19 cellular contexts compared by ENCODE assay signal in the genomic region with DNA sequence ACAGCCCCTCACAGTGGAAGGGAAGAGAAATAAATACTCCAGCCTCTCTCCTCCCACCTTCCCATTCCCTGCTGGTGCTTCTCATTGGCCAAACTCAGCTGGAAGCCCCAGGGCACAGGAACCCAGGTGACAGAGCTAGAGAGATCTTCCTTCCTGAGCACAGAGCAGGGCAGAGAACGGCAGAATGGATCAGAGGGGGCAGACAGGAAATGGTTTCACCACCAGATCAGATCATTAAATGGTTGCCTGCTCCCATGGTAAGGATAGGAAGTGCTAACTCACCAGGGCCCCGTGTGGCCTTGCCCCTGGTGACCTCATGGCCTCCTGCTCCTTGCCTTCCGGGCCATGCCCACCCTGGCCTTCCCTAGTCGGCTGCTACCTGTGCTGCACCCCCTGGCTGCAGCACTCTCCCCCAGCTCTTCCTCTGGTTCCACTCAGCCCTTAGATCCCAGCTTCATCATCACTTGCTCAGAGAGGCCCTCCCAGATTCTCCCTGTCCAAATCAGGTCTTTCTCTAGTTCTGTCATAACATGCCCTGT.
DNase-seq lines count a peak whose midpoint lies in the region; ATAC-seq and TF ChIP-seq lines count a peak whose summit lies in the region.
"Had no signal": no experiment of that assay in that cellular context is flagged by ENCODE, and none has a peak within 500 bp of the region (broad histone marks: within the 10 kb centered on the region; RNA-seq: fewer than 3 reads in every experiment).

No MANE protein-coding gene starts in this region.

- TF ChIP-seq CTCF in Loucy (conservative IDR thresholded peaks at IDR 0.05; ENCODE audit: low read length): peak; percentile 17; the same call in 1 of the 2 replicates

- H3K36me3 ChIP-seq in Loucy (ENCODE audit: insufficient read depth, low read length): peaks cover 23% of the 10 kb centered on the region; the same call in 1 of the 2 replicates

- H3K4me3 Mint-ChIP-seq in activated naive CD8-positive, alpha-beta T cell treated with anti-CD3 and anti-CD28 coated beads for 36 hours: no peak overlapping the region
- H3K4me3 Mint-ChIP-seq in naive B cell: peak overlapping the region in 1 of 8 donors; percentile 58
- H3K4me3 Mint-ChIP-seq: type B pancreatic cell had no signal

- peaks cover 8% of the 10 kb centered on the region for H3K4me1 Mint-ChIP-seq in activated naive CD8-positive, alpha-beta T cell treated with anti-CD3 and anti-CD28 coated beads for 36 hours
- H3K4me1 Mint-ChIP-seq in naive B cell: peaks cover 13 to 31% (median 21%) of the 10 kb centered on the region in 3 donors

- H3K9me3 ChIP-seq in Loucy (ENCODE audit: insufficient read depth, low read depth, low read length): no peaks in the 10 kb centered on the region
- H3K9me3 ChIP-seq: psoas muscle had no signal

- H3K9ac ChIP-seq in Loucy (ENCODE audit: low read depth, low read length, poor library complexity, severe bottlenecking): peak overlapping the region; percentile 70
- H3K9ac ChIP-seq: KMS-11 had no signal

- H3K27me3 Mint-ChIP-seq in activated naive CD8-positive, alpha-beta T cell treated with anti-CD3 and anti-CD28 coated beads for 36 hours: no peaks in the 10 kb centered on the region
- H3K27me3 Mint-ChIP-seq in naive B cell: no peaks in the 10 kb centered on the region
- H3K27me3 Mint-ChIP-seq: type B pancreatic cell had no signal

- DNase-seq in EH (ENCODE audit: low read depth): peak; percentile 6
- no peak for DNase-seq in activated naive CD8-positive, alpha-beta T cell treated with anti-CD3 and anti-CD28 coated beads for 36 hours
- DNase-seq in naive B cell: no peak
- DNase-seq in NAMALWA (ENCODE audit: low spot score): no peak
- DNase-seq in OCI-M2 (lab: John Stamatoyannopoulos, UW; ENCODE audit: unreplicated experiment): no peak
- DNase-seq: activated T-cell treated with anti-CD3 and anti-CD28 coated beads, Interleukin-2, amount 50 U/mL, for 48 hours; aorta; C1 segment of cervical spinal cord; left ventricle myocardium superior; NCI-H1436 treated with DMSO at 0.1 percent for 48 hours; NCI-H2227 treated with DMSO at 0.1 percent for 48 hours; psoas muscle; stimulated activated naive CD8-positive, alpha-beta T cell treated with anti-CD3 and anti-CD28 coated beads, Interleukin-15, Interleukin-2, amounts not matched to agents 100 U/mL and 50 U/mL, for 24 hours; T-helper 1 cell had no signal

- no peaks in the 10 kb centered on the region for H3K27me3 ChIP-seq in Loucy (ENCODE audit: insufficient read depth, low read length, poor library complexity, severe bottlenecking)
- H3K27me3 ChIP-seq: gastroesophageal sphincter had no signal

- H3K4me2 ChIP-seq in Loucy (ENCODE audit: low read depth, low read length, poor library complexity, severe bottlenecking): peak overlapping the region; percentile 82
- H3K4me2 ChIP-seq: KMS-11 had no signal

- peaks cover 27% of the 10 kb centered on the region for H3K4me1 ChIP-seq in Loucy (ENCODE audit: insufficient read depth, low read length, poor library complexity, severe bottlenecking)
- H3K4me1 ChIP-seq: gastroesophageal sphincter, psoas muscle had no signal

- peaks cover 40% of the 10 kb centered on the region for H3K36me3 Mint-ChIP-seq in activated naive CD8-positive, alpha-beta T cell treated with anti-CD3 and anti-CD28 coated beads for 36 hours
- H3K36me3 Mint-ChIP-seq in naive B cell: peaks cover 21 to 40% of the 10 kb centered on the region in 2 donors

- H3F3A ChIP-seq in Loucy (ENCODE audit: low read depth): no peaks in the 10 kb centered on the region

- no peaks in the 10 kb centered on the region for H3K9me2 ChIP-seq in Loucy (replicated peaks; ENCODE audit: low read depth, low read length)

- H3K27ac Mint-ChIP-seq in activated naive CD8-positive, alpha-beta T cell treated with anti-CD3 and anti-CD28 coated beads for 36 hours: peak overlapping the region; percentile 72
- H3K27ac Mint-ChIP-seq in naive B cell: peak overlapping the region; percentile 65 to 89 (median 76)
- H3K27ac Mint-ChIP-seq: type B pancreatic cell had no signal

- no peak for ATAC-seq in naive B cell (ENCODE audit: low read depth in 2 of 2)
- no peak for ATAC-seq in HG02623 (IDR thresholded peaks at IDR 0.05; ENCODE audit: unreplicated experiment)
- ATAC-seq: gastroesophageal sphincter; left ventricle myocardium superior; psoas muscle; stimulated activated naive CD8-positive, alpha-beta T cell treated with anti-CD3 and anti-CD28 coated beads, Interleukin-15, Interleukin-2, amounts not matched to agents 100 U/mL and 50 U/mL, for 24 hours had no signal

- no peaks in the 10 kb centered on the region for H4K20me1 ChIP-seq in Loucy (ENCODE audit: insufficient read depth, low read length, poor library complexity, severe bottlenecking)

- peak overlapping the region; percentile 50; the same call in 1 of the 2 replicates for H2AFZ ChIP-seq in Loucy (ENCODE audit: low read length)

- H3K9me3 Mint-ChIP-seq in activated naive CD8-positive, alpha-beta T cell treated with anti-CD3 and anti-CD28 coated beads for 36 hours: peaks cover 3% of the 10 kb centered on the region
- no peaks in the 10 kb centered on the region for H3K9me3 Mint-ChIP-seq in naive B cell
- H3K9me3 Mint-ChIP-seq: type B pancreatic cell had no signal

- H3K4me3 ChIP-seq in Loucy (ENCODE audit: low read length, poor library complexity, severe bottlenecking): peak overlapping the region; percentile 40
- H3K4me3 ChIP-seq: gastroesophageal sphincter, psoas muscle had no signal

- H3K79me2 ChIP-seq in Loucy (ENCODE audit: insufficient read depth, low read length): no peaks in the 10 kb centered on the region
